In the genomic region with DNA sequence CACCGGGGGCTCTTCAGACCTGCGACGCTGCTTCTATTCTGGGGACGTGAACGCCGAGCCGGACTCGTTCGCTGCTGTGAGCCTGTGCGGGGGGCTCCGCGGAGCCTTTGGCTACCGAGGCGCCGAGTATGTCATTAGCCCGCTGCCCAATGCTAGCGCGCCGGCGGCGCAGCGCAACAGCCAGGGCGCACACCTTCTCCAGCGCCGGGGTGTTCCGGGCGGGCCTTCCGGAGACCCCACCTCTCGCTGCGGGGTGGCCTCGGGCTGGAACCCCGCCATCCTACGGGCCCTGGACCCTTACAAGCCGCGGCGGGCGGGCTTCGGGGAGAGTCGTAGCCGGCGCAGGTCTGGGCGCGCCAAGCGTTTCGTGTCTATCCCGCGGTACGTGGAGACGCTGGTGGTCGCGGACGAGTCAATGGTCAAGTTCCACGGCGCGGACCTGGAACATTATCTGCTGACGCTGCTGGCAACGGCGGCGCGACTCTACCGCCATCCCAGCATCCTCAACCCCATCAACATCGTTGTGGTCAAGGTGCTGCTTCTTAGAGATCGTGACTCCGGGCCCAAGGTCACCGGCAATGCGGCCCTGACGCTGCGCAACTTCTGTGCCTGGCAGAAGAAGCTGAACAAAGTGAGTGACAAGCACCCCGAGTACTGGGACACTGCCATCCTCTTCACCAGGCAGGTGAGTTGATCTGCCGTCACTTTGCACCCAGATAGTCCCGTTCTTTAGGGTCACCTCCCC, we compare ENCODE assay signal across 9 cellular contexts. TPM values are rescaled to one million over a fixed set of nuclear protein-coding genes. Genes with fewer than 3 reads are reported as not detected.
DNase-seq lines count a peak whose midpoint lies in the region; ATAC-seq and TF ChIP-seq lines count a peak whose summit lies in the region.
"Had no signal": no experiment of that assay in that cellular context is flagged by ENCODE, and none has a peak within 500 bp of the region (broad histone marks: within the 10 kb centered on the region; RNA-seq: fewer than 3 reads in every experiment).

No MANE protein-coding gene starts in this region.

- no peak for TF ChIP-seq CTCF in gastroesophageal sphincter (IDR thresholded peaks at IDR 0.05)

- TF ChIP-seq EP300 in gastroesophageal sphincter (IDR thresholded peaks at IDR 0.05), result no peak

- H3K36me3 ChIP-seq in SJSA1 (no peaks in the 10 kb centered on the region), gastroesophageal sphincter (no peaks in the 10 kb centered on the region)

- no peaks in the 10 kb centered on the region for H3K36me3 Mint-ChIP-seq in naive thymus-derived CD8-positive, alpha-beta T cell

- H3K9me3 ChIP-seq in SJSA1 (replicated peaks) (no peaks in the 10 kb centered on the region), gastroesophageal sphincter (no peaks in the 10 kb centered on the region)

- peak overlapping the region in 5 of 10 donors; percentile 15 to 50 (median 36) for H3K4me3 Mint-ChIP-seq in naive thymus-derived CD8-positive, alpha-beta T cell

- H3K27me3 ChIP-seq in SJSA1 (replicated peaks) (no peaks in the 10 kb centered on the region), gastroesophageal sphincter (peaks cover 19% of the 10 kb centered on the region)

- peaks cover 6 to 82% (median 44%) of the 10 kb centered on the region in 5 donors for H3K27me3 Mint-ChIP-seq in naive thymus-derived CD8-positive, alpha-beta T cell

- peaks cover 0 to 13% (median 4%) of the 10 kb centered on the region in 4 donors for H3K4me1 Mint-ChIP-seq in naive thymus-derived CD8-positive, alpha-beta T cell

- POLR2A ChIA-PET in naive thymus-derived CD8-positive, alpha-beta T cell (lab: Charles Lee), result no interaction called here

- TF ChIP-seq POLR2A in gastroesophageal sphincter (IDR thresholded peaks at IDR 0.05), result no peak

- H3K4me1 ChIP-seq in SJSA1 (replicated peaks), result peaks cover 6% of the 10 kb centered on the region; the same call in 1 of the 2 replicates
- H3K4me1 ChIP-seq in gastroesophageal sphincter, result peaks cover 0 to 67% (median 6%) of the 10 kb centered on the region in 3 donors

- WGBS in gastroesophageal sphincter (ENCODE audit: low coverage in 1 of 2), 2 donors, result 0% methylated on average over 11 of the region's 71 CpGs; no CpG with 5 or more reads in 1 of the 2 donors

- H3K27ac ChIP-seq in SJSA1 (no peak overlapping the region), gastroesophageal sphincter (peak overlapping the region; percentile 36 to 87 (median 82))

- H3K9me3 Mint-ChIP-seq in naive thymus-derived CD8-positive, alpha-beta T cell, result no peaks in the 10 kb centered on the region

- DNase-seq in COLO668 (lab: John Stamatoyannopoulos, UW; ENCODE audit: unreplicated experiment), result peak; percentile 31
- DNase-seq in SJSA1 (ENCODE audit: low read depth in 1 of 2, low spot score in 2 of 2), result no peak
- peak; percentile 76 for DNase-seq in posterior vena cava (ENCODE audit: low spot score)
- DNase-seq in naive thymus-derived CD8-positive, alpha-beta T cell, result no peak
- DNase-seq in NCI-H510A (lab: John Stamatoyannopoulos, UW), result no peak
- DNase-seq: NCI-H1694 had no signal

- H3K4me3 ChIP-seq in SJSA1, result peak overlapping the region; percentile 47
- H3K4me3 ChIP-seq in gastroesophageal sphincter, result peak overlapping the region; percentile 45 to 63

- no peak for ATAC-seq in gastroesophageal sphincter
- ATAC-seq in naive thymus-derived CD8-positive, alpha-beta T cell, result no peak
- ATAC-seq in GM21528 (IDR thresholded peaks at IDR 0.05; ENCODE audit: low FRiP score, unreplicated experiment), result no peak
- no peak for ATAC-seq in HG02938 (IDR thresholded peaks at IDR 0.05; ENCODE audit: unreplicated experiment)

- intact Hi-C loops in posterior vena cava (cut with DNase I), result no loop called here

- no peak overlapping the region for H3K27ac Mint-ChIP-seq in naive thymus-derived CD8-positive, alpha-beta T cell

RNA-seq across cellular contexts. Expression of gene ADAMTS15, which starts 1.0 kb away (rescaled TPM):
- total RNA-seq in SJSA1 (2014; rRNA removed; shearing (Covaris generic)), result 1.2 and 1.3 TPM in 2 replicates
- total RNA-seq in gastroesophageal sphincter, result 10 to 100 TPM in 1 of 4 donors, 1 to 10 TPM in 3; 8.4 to 11.8 (median 9.5) TPM
- 10 to 100 TPM in 1 of 2 donors, 1 to 10 TPM in 1; 6.3 to 20.7 TPM for total RNA-seq in posterior vena cava
- under 1 TPM in 1 of 2 experiments, not detected in 1; 0.05 TPM for total RNA-seq in naive thymus-derived CD8-positive, alpha-beta T cell
- polyA plus RNA-seq in naive thymus-derived CD8-positive, alpha-beta T cell, result not detected

RNA-seq across cellular contexts. Expression of gene ADAMTS8, which starts 21.0 kb away (rescaled TPM):
- 0.03 TPM in 1 of 2 replicates, not detected in the other for total RNA-seq in SJSA1 (2014; rRNA removed; shearing (Covaris generic))
- total RNA-seq in gastroesophageal sphincter (10 to 100 TPM in 3 of 4 donors, 1 to 10 TPM in 1; 10.0 to 45.6 (median 34.0) TPM), posterior vena cava (1 to 10 TPM in 1 of 2 donors, under 1 TPM in 1; 0.86 to 3.4 TPM)
- total RNA-seq in naive thymus-derived CD8-positive, alpha-beta T cell, result not detected
- polyA plus RNA-seq in naive thymus-derived CD8-positive, alpha-beta T cell, result not detected

Comparison
In these comparisons a context has a peak if more than half of its experiments do, and no peak if none do; other contexts are left out.
1. DNase-seq: peak in COLO668 (single experiment) and posterior vena cava (single experiment); none in SJSA1 (0 of 2), naive thymus-derived CD8-positive, alpha-beta T cell (0 of 10) and NCI-H510A (single experiment).